Comparison of ENCODE assay signal across 8 cellular contexts in genomic region chr12:57899010-57899662, GRCh38. TPM values are rescaled to one million over a fixed set of nuclear protein-coding genes. Genes with fewer than 3 reads are reported as not detected.
DNase-seq lines count a peak whose midpoint lies in the region; ATAC-seq and TF ChIP-seq lines count a peak whose summit lies in the region.

No MANE protein-coding gene starts in this region.

- H3K36me3 ChIP-seq in CD4-positive, CD25-positive, alpha-beta regulatory T cell (ENCODE audit: control insufficient read depth, insufficient read depth, low read length) = no peaks in the 10 kb centered on the region
- no peaks in the 10 kb centered on the region for H3K36me3 ChIP-seq in upper lobe of right lung

- TF ChIP-seq CTCF in coronary artery (IDR thresholded peaks at IDR 0.05) (no peak), osteocyte (IDR thresholded peaks at IDR 0.05) (no peak), upper lobe of right lung (IDR thresholded peaks at IDR 0.05) (no peak)

- H3K9me3 Mint-ChIP-seq in CD4-positive, CD25-positive, alpha-beta regulatory T cell = no peaks in the 10 kb centered on the region
- H3K9me3 Mint-ChIP-seq in osteocyte (ENCODE audit: unreplicated experiment) = no peaks in the 10 kb centered on the region

- H3K9me3 ChIP-seq in CD4-positive, CD25-positive, alpha-beta regulatory T cell (ENCODE audit: control insufficient read depth in 2 of 2, low read length in 2 of 2) = no peaks in the 10 kb centered on the region
- H3K9me3 ChIP-seq in upper lobe of right lung = no peaks in the 10 kb centered on the region

- peak overlapping the region; percentile 68 for H3K4me3 ChIP-seq in CD4-positive, CD25-positive, alpha-beta regulatory T cell (ENCODE audit: low read depth, low read length)
- no peak overlapping the region for H3K4me3 ChIP-seq in coronary artery
- H3K4me3 ChIP-seq in upper lobe of right lung = no peak overlapping the region

- peak overlapping the region; percentile 95 to 99 (median 98) for H3K27ac Mint-ChIP-seq in CD4-positive, CD25-positive, alpha-beta regulatory T cell
- peak overlapping the region; percentile 73 for H3K27ac Mint-ChIP-seq in osteocyte (ENCODE audit: unreplicated experiment)

- no peaks in the 10 kb centered on the region for H3K36me3 Mint-ChIP-seq in CD4-positive, CD25-positive, alpha-beta regulatory T cell
- no peaks in the 10 kb centered on the region for H3K36me3 Mint-ChIP-seq in osteocyte (ENCODE audit: unreplicated experiment)

- H3K4me3 Mint-ChIP-seq in CD4-positive, CD25-positive, alpha-beta regulatory T cell = peak overlapping the region; percentile 61 to 90 (median 77)
- no peak overlapping the region for H3K4me3 Mint-ChIP-seq in osteocyte (ENCODE audit: unreplicated experiment)

- peak overlapping the region; percentile 89 for H3K27ac ChIP-seq in CD4-positive, CD25-positive, alpha-beta regulatory T cell (ENCODE audit: insufficient read depth, low read length, poor library complexity, severe bottlenecking)
- H3K27ac ChIP-seq in coronary artery (peak overlapping the region; percentile 89 to 96), upper lobe of right lung (peak overlapping the region; percentile 99)

- peaks cover 12 to 52% (median 38%) of the 10 kb centered on the region in 4 donors for H3K4me1 Mint-ChIP-seq in CD4-positive, CD25-positive, alpha-beta regulatory T cell
- peaks cover 59% of the 10 kb centered on the region for H3K4me1 Mint-ChIP-seq in osteocyte (ENCODE audit: unreplicated experiment)

- peak; percentile 91 to 93 for ATAC-seq in CD4-positive, CD25-positive, alpha-beta regulatory T cell (ENCODE audit: low read depth in 2 of 2)
- ATAC-seq in GM21360 (IDR thresholded peaks at IDR 0.05; ENCODE audit: unreplicated experiment) = peak; percentile 84
- ATAC-seq in upper lobe of right lung = peak; percentile 17

- H3K27me3 Mint-ChIP-seq in CD4-positive, CD25-positive, alpha-beta regulatory T cell = no peaks in the 10 kb centered on the region
- no peaks in the 10 kb centered on the region for H3K27me3 Mint-ChIP-seq in osteocyte (ENCODE audit: unreplicated experiment)

- H3K4me1 ChIP-seq in CD4-positive, CD25-positive, alpha-beta regulatory T cell (ENCODE audit: control insufficient read depth, insufficient read depth, low read length, poor library complexity, severe bottlenecking) = peaks cover 49% of the 10 kb centered on the region
- peaks cover 50% of the 10 kb centered on the region for H3K4me1 ChIP-seq in upper lobe of right lung

- no peaks in the 10 kb centered on the region for H3K27me3 ChIP-seq in CD4-positive, CD25-positive, alpha-beta regulatory T cell (ENCODE audit: control insufficient read depth, insufficient read depth, low read length)
- H3K27me3 ChIP-seq in upper lobe of right lung = no peaks in the 10 kb centered on the region

- intact Hi-C loops in upper lobe of right lung (cut with DNase I) = loop anchor here (5.0 kb wide), 1 partner anchor 62 kb away; no protein-coding TSS in a partner anchor

- DNase-seq in CD4-positive, CD25-positive, alpha-beta regulatory T cell = peak; percentile 68 to 81 (median 80)
- peak; percentile 77 for DNase-seq in HT1080 (ENCODE audit: low read depth)
- peak; percentile 77 for DNase-seq in activated CD4-positive, alpha-beta T cell treated with anti-CD3 and anti-CD28 coated beads, Interleukin-2, amount 50 U/mL, for 1 hour
- no peak for DNase-seq in coronary artery (ENCODE audit: low spot score)
- DNase-seq in osteocyte (ENCODE audit: extremely low spot score, unreplicated experiment) = no peak
- peak; percentile 74 for DNase-seq in upper lobe of right lung
- no peak for DNase-seq in NCI-H524 treated with DMSO at 0.1 percent for 48 hours (lab: John Stamatoyannopoulos, UW)

RNA-seq across cellular contexts. Expression of gene ATP23, which starts 42.2 kb away (rescaled TPM):
- total RNA-seq in CD4-positive, CD25-positive, alpha-beta regulatory T cell = 4.8 TPM
- 10 to 100 TPM; 16.2 to 40.7 (median 26.1) TPM for polyA plus RNA-seq in CD4-positive, CD25-positive, alpha-beta regulatory T cell
- 17.8 and 24.6 TPM in 2 replicates for total RNA-seq in HT1080 (2014; rRNA removed; shearing (Covaris generic))
- polyA plus RNA-seq in HT1080 (2015; cell fraction: cytosol; rRNA removed) = 10.9 and 11.5 TPM in 2 replicates
- polyA plus RNA-seq in HT1080 (2015; cell fraction: nucleus; rRNA removed) = 1.6 and 6.5 TPM in 2 replicates
- total RNA-seq in osteocyte (2.6 and 3.2 TPM in 2 replicates), upper lobe of right lung (6.2 TPM)

RNA-seq across cellular contexts. Expression of gene CTDSP2, which starts 52.6 kb away (rescaled TPM):
- 121 TPM for total RNA-seq in CD4-positive, CD25-positive, alpha-beta regulatory T cell
- 10 to 100 TPM; 45.7 to 54.4 (median 52.5) TPM for polyA plus RNA-seq in CD4-positive, CD25-positive, alpha-beta regulatory T cell
- total RNA-seq in HT1080 (2014; rRNA removed; shearing (Covaris generic)) = 30.3 and 43.3 TPM in 2 replicates
- polyA plus RNA-seq in HT1080 (2015; cell fraction: cytosol; rRNA removed) = 66.0 and 80.2 TPM in 2 replicates
- 55.8 and 62.8 TPM in 2 replicates for polyA plus RNA-seq in HT1080 (2015; cell fraction: nucleus; rRNA removed)
- total RNA-seq in osteocyte (171 and 179 TPM in 2 replicates), upper lobe of right lung (217 TPM)

Comparison
In these comparisons a context has a peak if more than half of its experiments do, and no peak if none do; other contexts are left out.
1. ATAC-seq: peak in every context shown above with its lines; median percentile 92 in CD4-positive, CD25-positive, alpha-beta regulatory T cell; 84 in GM21360; 17 in upper lobe of right lung.
2. DNase-seq: peak in CD4-positive, CD25-positive, alpha-beta regulatory T cell (3 of 3), HT1080 (single experiment), activated CD4-positive, alpha-beta T cell treated with anti-CD3 and anti-CD28 coated beads, Interleukin-2, amount 50 U/mL, for 1 hour (single experiment) and upper lobe of right lung (single experiment); none in coronary artery (single experiment), osteocyte (single experiment) and NCI-H524 treated with DMSO at 0.1 percent for 48 hours (single experiment).
3. Peak in every context shown above with its lines, with median percentiles within 50 percentile points of each other: H3K27ac ChIP-seq.